In genomic region chr9:71812385-71812784, GRCh38 we compare ENCODE assay signal across 10 cellular contexts. TPM values are rescaled to one million over a fixed set of nuclear protein-coding genes. Genes with fewer than 3 reads are reported as not detected.
DNase-seq lines count a peak whose midpoint lies in the region; ATAC-seq and TF ChIP-seq lines count a peak whose summit lies in the region.
"Had no signal": no experiment of that assay in that cellular context is flagged by ENCODE, and none has a peak within 500 bp of the region (broad histone marks: within the 10 kb centered on the region; RNA-seq: fewer than 3 reads in every experiment).

No MANE protein-coding gene starts in this region.

- intact Hi-C loops in ascending aorta (cut with DNase I) (loop anchor here (2.0 to 5.0 kb wide), 3 partner anchors 44 to 555 kb away; partner anchors contain the start of genes ABHD17B, C9orf85, CEMIP2 and ZFAND5), left cardiac atrium (cut with DNase I) (loop anchor here in 1 of 2 donors (10.0 kb wide), 2 partner anchors 102 to 528 kb away; partner anchors contain the start of genes ABHD17B and C9orf85)
- intact Hi-C loops in CD8-positive, alpha-beta T cell (cut with DNase I, micrococcal nuclease), result loop anchor here in 1 of 2 experiments (2.0 kb wide), 1 partner anchor 18 kb away; no protein-coding TSS in a partner anchor

- H3K4me3 ChIP-seq in ascending aorta, result no peak overlapping the region
- no peak overlapping the region for H3K4me3 ChIP-seq in CD8-positive, alpha-beta T cell (ENCODE audit: low read depth, low read length)

- no peaks in the 10 kb centered on the region for H3K9me3 ChIP-seq in ascending aorta
- no peaks in the 10 kb centered on the region for H3K9me3 ChIP-seq in CD8-positive, alpha-beta T cell (ENCODE audit: low read length)

- POLR2A ChIA-PET in CD8-positive, alpha-beta T cell (lab: Charles Lee), result interaction anchor here (1.5 kb wide), 1 partner anchor 43 kb away, joined by 4 read pairs; the partner anchor contains the start of gene CEMIP2

- H3K4me3 Mint-ChIP-seq in CD8-positive, alpha-beta T cell, result no peak overlapping the region

- CTCF ChIA-PET in CD8-positive, alpha-beta T cell (lab: Charles Lee), result interaction anchor here (0.6 to 1.2 kb wide), 4 partner anchors 9 to 406 kb away, joined by 3 to 6 read pairs (median 4); no protein-coding TSS in a partner anchor

- no peaks in the 10 kb centered on the region for H3K27me3 Mint-ChIP-seq in CD8-positive, alpha-beta T cell (ENCODE audit: low read depth)

- no peaks in the 10 kb centered on the region for H3K27me3 ChIP-seq in ascending aorta
- no peaks in the 10 kb centered on the region for H3K27me3 ChIP-seq in CD8-positive, alpha-beta T cell (ENCODE audit: insufficient read depth, low read length)

- H3K4me1 Mint-ChIP-seq in CD8-positive, alpha-beta T cell (ENCODE audit: low read depth), result peaks cover 20% of the 10 kb centered on the region

- ATAC-seq in left cardiac atrium, result peak; percentile 81 to 89
- ATAC-seq in CD8-positive, alpha-beta T cell, result no peak

- no peak overlapping the region for H3K27ac Mint-ChIP-seq in CD8-positive, alpha-beta T cell

- no peaks in the 10 kb centered on the region for H3K36me3 Mint-ChIP-seq in CD8-positive, alpha-beta T cell

- peak; percentile 9 to 44 (median 40) for TF ChIP-seq CTCF in ascending aorta (IDR thresholded peaks at IDR 0.05)
- no peak for TF ChIP-seq CTCF in CD8-positive, alpha-beta T cell (IDR thresholded peaks at IDR 0.05)

- H3K27ac ChIP-seq in ascending aorta, result peak overlapping the region; percentile 52 to 67
- H3K27ac ChIP-seq in substantia nigra (ENCODE audit: low read depth, low read length, poor library complexity, severe bottlenecking), result peak overlapping the region; percentile 56
- H3K27ac ChIP-seq in CD8-positive, alpha-beta T cell (ENCODE audit: low read depth, low read length), result no peak overlapping the region

- peaks cover 3 to 30% of the 10 kb centered on the region in 2 donors for H3K4me1 ChIP-seq in ascending aorta
- H3K4me1 ChIP-seq in CD8-positive, alpha-beta T cell (ENCODE audit: insufficient read depth, low read length), result peaks cover 6% of the 10 kb centered on the region

- H3K9me3 Mint-ChIP-seq in CD8-positive, alpha-beta T cell, result no peaks in the 10 kb centered on the region

- DNase-seq in HCEC 1CT, result peak; percentile 12
- DNase-seq in ascending aorta (ENCODE audit: low spot score in 2 of 2), result peak in 1 of 2 donors; percentile 82
- DNase-seq in left cardiac atrium, result peak; percentile 45
- DNase-seq in substantia nigra (lab: John Stamatoyannopoulos, UW), result peak in 43 of 49 donors; percentile 5 to 71 (median 46)
- DNase-seq in stimulated activated CD4-positive, alpha-beta T cell treated with anti-CD3 and anti-CD28 coated beads, Interleukin-15, amount 100 ng/mL, for 24 hours, result no peak
- DNase-seq in CD8-positive, alpha-beta T cell, result no peak
- DNase-seq in HPDE6-E6E7 (ENCODE audit: extremely low spot score), result no peak
- DNase-seq: effector CD4-positive, alpha-beta T cell; GF-D8; kidney had no signal

- no peaks in the 10 kb centered on the region for H3K36me3 ChIP-seq in ascending aorta
- no peaks in the 10 kb centered on the region for H3K36me3 ChIP-seq in CD8-positive, alpha-beta T cell (ENCODE audit: insufficient read depth, low read length)

RNA-seq across cellular contexts. Expression of gene CEMIP2, which starts 44.1 kb away (rescaled TPM):
- 34.4 TPM for total RNA-seq in ascending aorta
- 10 to 100 TPM; 12.0 to 31.9 TPM for total RNA-seq in left cardiac atrium
- 100 to 1,000 TPM; 286 to 313 TPM for total RNA-seq in CD8-positive, alpha-beta T cell

Comparison
In these comparisons a context has a peak if more than half of its experiments do, and no peak if none do; other contexts are left out.
1. DNase-seq: peak in HCEC 1CT (single experiment), left cardiac atrium (single experiment) and substantia nigra (43 of 49); none in stimulated activated CD4-positive, alpha-beta T cell treated with anti-CD3 and anti-CD28 coated beads, Interleukin-15, amount 100 ng/mL, for 24 hours (single experiment), CD8-positive, alpha-beta T cell (0 of 7) and HPDE6-E6E7 (single experiment).